In the genomic region with DNA sequence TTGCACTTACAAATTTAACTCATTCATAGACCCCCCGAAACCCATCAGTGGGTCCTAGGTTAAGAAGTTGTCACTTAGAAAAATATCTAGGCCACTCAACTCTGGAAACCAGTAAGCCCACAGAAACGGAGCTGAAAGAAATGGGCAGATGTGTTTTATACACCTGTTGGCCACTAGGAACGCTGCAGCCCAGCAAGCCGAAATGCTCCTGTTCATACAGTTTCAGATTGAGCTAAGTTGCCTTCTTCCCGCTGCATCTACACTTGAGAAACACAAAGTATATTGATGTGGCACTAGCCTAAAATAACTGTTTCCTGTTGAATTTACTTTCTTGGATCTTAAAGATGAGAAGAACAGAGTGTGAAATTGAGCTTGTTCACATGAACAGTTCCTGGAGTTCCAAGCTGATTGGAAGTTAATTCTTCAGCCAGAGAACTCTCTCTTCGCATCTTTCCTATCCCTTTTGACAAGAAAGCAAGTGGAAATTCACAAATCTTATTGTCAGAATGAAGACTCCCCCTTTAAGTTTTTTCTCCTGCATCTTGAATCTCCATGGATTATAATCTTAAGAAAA, we compare ENCODE assay signal across 7 cellular contexts.
DNase-seq lines count a peak whose midpoint lies in the region; ATAC-seq and TF ChIP-seq lines count a peak whose summit lies in the region.

No MANE protein-coding gene starts in this region.

- H3K27ac ChIP-seq in VCaP = no peak overlapping the region

- no peak overlapping the region for H3K4me3 ChIP-seq in fibroblast of pulmonary artery (replicated peaks; ENCODE audit: low read depth, low read length)

- H3K4me1 Mint-ChIP-seq in effector memory CD8-positive, alpha-beta T cell (ENCODE audit: low read depth in 2 of 2) = no peaks in the 10 kb centered on the region

- H3K36me3 Mint-ChIP-seq in effector memory CD8-positive, alpha-beta T cell (ENCODE audit: insufficient read depth) = no peaks in the 10 kb centered on the region

- peak; percentile 88 for TF ChIP-seq CTCF in VCaP (conservative IDR thresholded peaks at IDR 0.05)
- TF ChIP-seq CTCF in fibroblast of pulmonary artery (IDR thresholded peaks at IDR 0.05; ENCODE audit: low read length, missing control alignments) = peak; percentile 79

- intact Hi-C loops in posterior cingulate gyrus (cut with DNase I) = loop anchor here (2.0 kb wide), 1 partner anchor 341 kb away; no protein-coding TSS in a partner anchor

- no peaks in the 10 kb centered on the region for H3K9me3 Mint-ChIP-seq in effector memory CD8-positive, alpha-beta T cell

- no peak overlapping the region for H3K4me3 Mint-ChIP-seq in effector memory CD8-positive, alpha-beta T cell

- DNase-seq in EH (ENCODE audit: low read depth) (peak; percentile 45), HuH-7 (ENCODE audit: low spot score) (peak; percentile 17), fibroblast of pulmonary artery (ENCODE audit: low read depth) (peak; percentile 49), posterior cingulate gyrus (peak in 8 of 10 donors; percentile 6 to 86 (median 40))
- DNase-seq in effector memory CD8-positive, alpha-beta T cell = no peak

- H3K27me3 Mint-ChIP-seq in effector memory CD8-positive, alpha-beta T cell = peaks cover 13 to 26% of the 10 kb centered on the region in 2 donors

- peak; percentile 96 for ATAC-seq in GM19351 (IDR thresholded peaks at IDR 0.05; ENCODE audit: unreplicated experiment)
- no peak for ATAC-seq in effector memory CD8-positive, alpha-beta T cell (replicated peaks)

- no peak overlapping the region for H3K27ac Mint-ChIP-seq in effector memory CD8-positive, alpha-beta T cell

Comparison
In these comparisons a context has a peak if more than half of its experiments do, and no peak if none do; other contexts are left out.
1. DNase-seq: peak in EH (single experiment), HuH-7 (single experiment), fibroblast of pulmonary artery (single experiment) and posterior cingulate gyrus (8 of 10); none in effector memory CD8-positive, alpha-beta T cell (0 of 3).